Comparison of ENCODE assay signal across 8 cellular contexts in genomic region chr19:12790628-12791344, GRCh38. TPM values are rescaled to one million over a fixed set of nuclear protein-coding genes. Genes with fewer than 3 reads are reported as not detected.
DNase-seq lines count a peak whose midpoint lies in the region; ATAC-seq and TF ChIP-seq lines count a peak whose summit lies in the region.

No MANE protein-coding gene starts in this region.

- no peak for TF ChIP-seq POLR2A in gastrocnemius medialis (IDR thresholded peaks at IDR 0.05)

- DNase-seq in GM12864 (ENCODE audit: low read depth) (no peak), SW480 (ENCODE audit: low spot score) (peak; percentile 26), fibroblast of mammary gland (ENCODE audit: low read depth) (no peak), gastrocnemius medialis (no peak), DMS114 treated with DMSO at 0.1 percent for 48 hours (lab: John Stamatoyannopoulos, UW; ENCODE audit: unreplicated experiment) (no peak), HPDE6-E6E7 (ENCODE audit: extremely low spot score) (no peak)
- no peak for DNase-seq in activated effector memory CD4-positive, alpha-beta T cell treated with Interleukin-2 at 50 U/mL for 16 hours

- H3K9me3 ChIP-seq in gastrocnemius medialis, result no peaks in the 10 kb centered on the region

- no peaks in the 10 kb centered on the region for H3K27me3 ChIP-seq in gastrocnemius medialis

- in situ Hi-C loops in gastrocnemius medialis (cut with MboI; ENCODE audit: low sequenced_read_pairs in 4 of 4), result no loop called here

- peak overlapping the region; percentile 99 to 100 (median 100) for H3K27ac ChIP-seq in gastrocnemius medialis

- no peak for TF ChIP-seq CTCF in GM12864 (IDR thresholded peaks at IDR 0.05; ENCODE audit: low read depth, low read length, missing control alignments)
- no peak for TF ChIP-seq CTCF in fibroblast of mammary gland (conservative IDR thresholded peaks at IDR 0.05; ENCODE audit: control insufficient read depth, insufficient read depth, low read depth, low read length)
- TF ChIP-seq CTCF in gastrocnemius medialis (IDR thresholded peaks at IDR 0.05 in 4 of 5, conservative IDR thresholded peaks at IDR 0.05 in 1 of 5), result no peak

- H3K4me1 ChIP-seq in gastrocnemius medialis, result peaks cover 45% of the 10 kb centered on the region in 2 donors

- H3K36me3 ChIP-seq in gastrocnemius medialis, result no peaks in the 10 kb centered on the region

- intact Hi-C loops in gastrocnemius medialis (cut with DNase I; ENCODE audit: low total_unique reads), result loop anchor here (5.0 kb wide), 4 partner anchors 68 to 1057 kb away; partner anchors contain the start of genes FARSA, IER2, STX10 and TNPO2

- H3K4me3 ChIP-seq in GM12864 (ENCODE audit: low read depth, low read length) (peak overlapping the region; percentile 89), fibroblast of mammary gland (ENCODE audit: control insufficient read depth, low read depth, low read length) (peak overlapping the region; percentile 44), gastrocnemius medialis (peak overlapping the region; percentile 91 to 98 (median 94))

- ATAC-seq in gastrocnemius medialis, result no peak
- ATAC-seq in GM19324 (IDR thresholded peaks at IDR 0.05; ENCODE audit: low FRiP score, unreplicated experiment), result no peak

RNA-seq across cellular contexts. Expression of gene JUNB, which starts 0.5 kb away (rescaled TPM):
- 100 to 1,000 TPM in 2 of 4 donors, 10 to 100 TPM in 2; 59.0 to 200 (median 128) TPM for total RNA-seq in gastrocnemius medialis

RNA-seq across cellular contexts. Expression of gene PRDX2, which starts 10.8 kb away (rescaled TPM):
- total RNA-seq in gastrocnemius medialis, result 100 to 1,000 TPM; 357 to 551 (median 406) TPM

RNA-seq across cellular contexts. Expression of gene THSD8, which starts 11.1 kb away (rescaled TPM):
- total RNA-seq in gastrocnemius medialis, result not detected

RNA-seq across cellular contexts. Expression of gene HOOK2, which starts 15.4 kb away (rescaled TPM):
- total RNA-seq in gastrocnemius medialis, result 10 to 100 TPM; 12.3 to 23.4 (median 17.6) TPM

RNA-seq across cellular contexts. Expression of gene RNASEH2A, which starts 15.6 kb away (rescaled TPM):
- 1 to 10 TPM; 1.0 to 3.9 (median 2.4) TPM for total RNA-seq in gastrocnemius medialis
